In genomic region chr1:209876091-209876800, GRCh38 we compare ENCODE assay signal across 13 cellular contexts. TPM values are rescaled to one million over a fixed set of nuclear protein-coding genes. Genes with fewer than 3 reads are reported as not detected.
DNase-seq lines count a peak whose midpoint lies in the region; ATAC-seq and TF ChIP-seq lines count a peak whose summit lies in the region.
"Had no signal": no experiment of that assay in that cellular context is flagged by ENCODE, and none has a peak within 500 bp of the region (broad histone marks: within the 10 kb centered on the region; RNA-seq: fewer than 3 reads in every experiment).

No MANE protein-coding gene starts in this region.

- no peak overlapping the region for H3K27ac Mint-ChIP-seq in endothelial cell (ENCODE audit: unreplicated experiment)
- no peak overlapping the region for H3K27ac Mint-ChIP-seq in activated T-helper 17 cell treated with anti-CD3 and anti-CD28 coated beads, Interleukin-2, amount 50 U/mL, for 72 hours
- H3K27ac Mint-ChIP-seq: activated naive CD8-positive, alpha-beta T cell treated with anti-CD3 and anti-CD28 coated beads, Interleukin-2, amount 10 ng/mL, durations not matched to agents 7 days and 5 days; stimulated activated effector memory CD8-positive, alpha-beta T cell treated with anti-CD3 and anti-CD28 coated beads, Interleukin-12 subunit alpha, Interleukin-12 subunit beta, amount 100 ng/mL, for 72 hours had no signal

- TF ChIP-seq CTCF in endothelial cell (IDR thresholded peaks at IDR 0.05; ENCODE audit: unreplicated experiment), result no peak

- no peak for ATAC-seq in activated T-helper 17 cell treated with anti-CD3 and anti-CD28 coated beads, Interleukin-2, amount 50 U/mL, for 72 hours (replicated peaks)
- ATAC-seq: stimulated activated effector memory CD8-positive, alpha-beta T cell treated with anti-CD3 and anti-CD28 coated beads, Interleukin-12 subunit alpha, Interleukin-12 subunit beta, amount 100 ng/mL, for 72 hours had no signal

- no peaks in the 10 kb centered on the region for H3K27me3 Mint-ChIP-seq in endothelial cell (ENCODE audit: unreplicated experiment)
- peaks cover 50% of the 10 kb centered on the region for H3K27me3 Mint-ChIP-seq in activated T-helper 17 cell treated with anti-CD3 and anti-CD28 coated beads, Interleukin-2, amount 50 U/mL, for 72 hours

- H3K27ac ChIP-seq in substantia nigra (ENCODE audit: low read depth, low read length, poor library complexity, severe bottlenecking), result peak overlapping the region; percentile 40

- DNase-seq in NCI-H748 (lab: John Stamatoyannopoulos, UW; ENCODE audit: unreplicated experiment) (peak; percentile 22), NCI-H748 treated with DMSO at 0.1 percent for 48 hours (lab: John Stamatoyannopoulos, UW) (no peak), NCI-H345 treated with DMSO at 0.1 percent for 48 hours (lab: John Stamatoyannopoulos, UW; ENCODE audit: unreplicated experiment) (peak; percentile 48), cerebellar cortex (ENCODE audit: low spot score) (peak; percentile 88), substantia nigra (lab: John Stamatoyannopoulos, UW) (no peak), endothelial cell (ENCODE audit: low spot score) (no peak), H4 (ENCODE audit: low spot score) (no peak)
- DNase-seq: activated naive CD8-positive, alpha-beta T cell treated with anti-CD3 and anti-CD28 coated beads, Interleukin-2, amount 10 ng/mL, durations not matched to agents 7 days and 5 days; foreskin melanocyte; kidney; stimulated activated CD4-positive, alpha-beta T cell treated with anti-CD3 and anti-CD28 coated beads, Interleukin-4, amount 100 ng/mL, for 1 hour had no signal

- no peaks in the 10 kb centered on the region for H3K9me3 Mint-ChIP-seq in endothelial cell (ENCODE audit: unreplicated experiment)
- H3K9me3 Mint-ChIP-seq in activated T-helper 17 cell treated with anti-CD3 and anti-CD28 coated beads, Interleukin-2, amount 50 U/mL, for 72 hours, result no peaks in the 10 kb centered on the region
- H3K9me3 Mint-ChIP-seq: activated naive CD8-positive, alpha-beta T cell treated with anti-CD3 and anti-CD28 coated beads, Interleukin-2, amount 10 ng/mL, durations not matched to agents 7 days and 5 days; stimulated activated effector memory CD8-positive, alpha-beta T cell treated with anti-CD3 and anti-CD28 coated beads, Interleukin-12 subunit alpha, Interleukin-12 subunit beta, amount 100 ng/mL, for 72 hours had no signal

- no peak overlapping the region for H3K4me3 Mint-ChIP-seq in endothelial cell (ENCODE audit: unreplicated experiment)
- H3K4me3 Mint-ChIP-seq in activated T-helper 17 cell treated with anti-CD3 and anti-CD28 coated beads, Interleukin-2, amount 50 U/mL, for 72 hours, result no peak overlapping the region
- H3K4me3 Mint-ChIP-seq: activated naive CD8-positive, alpha-beta T cell treated with anti-CD3 and anti-CD28 coated beads, Interleukin-2, amount 10 ng/mL, durations not matched to agents 7 days and 5 days; stimulated activated effector memory CD8-positive, alpha-beta T cell treated with anti-CD3 and anti-CD28 coated beads, Interleukin-12 subunit alpha, Interleukin-12 subunit beta, amount 100 ng/mL, for 72 hours had no signal

- no peaks in the 10 kb centered on the region for H3K36me3 Mint-ChIP-seq in endothelial cell (ENCODE audit: low read depth, unreplicated experiment)
- no peaks in the 10 kb centered on the region for H3K36me3 Mint-ChIP-seq in activated T-helper 17 cell treated with anti-CD3 and anti-CD28 coated beads, Interleukin-2, amount 50 U/mL, for 72 hours (ENCODE audit: low read depth)
- H3K36me3 Mint-ChIP-seq: activated naive CD8-positive, alpha-beta T cell treated with anti-CD3 and anti-CD28 coated beads, Interleukin-2, amount 10 ng/mL, durations not matched to agents 7 days and 5 days; stimulated activated effector memory CD8-positive, alpha-beta T cell treated with anti-CD3 and anti-CD28 coated beads, Interleukin-12 subunit alpha, Interleukin-12 subunit beta, amount 100 ng/mL, for 72 hours had no signal

- peaks cover 22% of the 10 kb centered on the region for H3K4me1 Mint-ChIP-seq in endothelial cell (ENCODE audit: unreplicated experiment)
- no peaks in the 10 kb centered on the region for H3K4me1 Mint-ChIP-seq in activated T-helper 17 cell treated with anti-CD3 and anti-CD28 coated beads, Interleukin-2, amount 50 U/mL, for 72 hours
- H3K4me1 Mint-ChIP-seq: activated naive CD8-positive, alpha-beta T cell treated with anti-CD3 and anti-CD28 coated beads, Interleukin-2, amount 10 ng/mL, durations not matched to agents 7 days and 5 days; stimulated activated effector memory CD8-positive, alpha-beta T cell treated with anti-CD3 and anti-CD28 coated beads, Interleukin-12 subunit alpha, Interleukin-12 subunit beta, amount 100 ng/mL, for 72 hours had no signal

RNA-seq across cellular contexts. Expression of gene UTP25, which starts 48.5 kb away (rescaled TPM):
- total RNA-seq in endothelial cell (ENCODE audit: unreplicated experiment), result 4.6 TPM
- 10 to 100 TPM; 12.0 to 17.5 TPM for total RNA-seq in activated T-helper 17 cell treated with anti-CD3 and anti-CD28 coated beads, Interleukin-2, amount 50 U/mL, for 72 hours
- 5.6 and 5.7 TPM in 2 replicates for total RNA-seq in H4 (2014; rRNA removed; shearing (Covaris generic))

Comparison
In these comparisons a context has a peak if more than half of its experiments do, and no peak if none do; other contexts are left out.
1. DNase-seq: peak in NCI-H748 (single experiment), NCI-H345 treated with DMSO at 0.1 percent for 48 hours (single experiment) and cerebellar cortex (single experiment); none in NCI-H748 treated with DMSO at 0.1 percent for 48 hours (single experiment), substantia nigra (0 of 49), endothelial cell (single experiment) and H4 (single experiment).